8 cellular contexts compared by ENCODE assay signal in genomic region chr4:151325320-151326246, GRCh38. TPM values are rescaled to one million over a fixed set of nuclear protein-coding genes. Genes with fewer than 3 reads are reported as not detected.
DNase-seq lines count a peak whose midpoint lies in the region; ATAC-seq and TF ChIP-seq lines count a peak whose summit lies in the region.

TSS of gene SH3D19 (minus strand) at chr4:151325605. CDS start at chr4:151325352, 253 bp downstream.

- intact Hi-C loops in aorta (cut with DNase I), result loop anchor here in 1 of 2 donors (5.0 kb wide), 1 partner anchor 98 kb away; no protein-coding TSS in a partner anchor

- WGBS in aorta, 2 donors, result 3 to 4% methylated on average over 49 to 66 of the region's 66 CpGs

- peak within 1 kb of the TSS in 6 of 7 donors; percentile 30 to 75 (median 58) for H3K4me3 Mint-ChIP-seq in CD8-positive, alpha-beta memory T cell
- peak within 1 kb of the TSS; percentile 55 for H3K4me3 Mint-ChIP-seq in activated CD4-positive, alpha-beta memory T cell treated with anti-CD3 and anti-CD28 coated beads, Interleukin-2, amount 10 ng/mL, durations not matched to agents 7 days and 5 days

- no peak for TF ChIP-seq CTCF in fibroblast of the aortic adventitia (IDR thresholded peaks at IDR 0.05; ENCODE audit: insufficient read depth, low read length)

- H3K9me3 ChIP-seq in CD8-positive, alpha-beta memory T cell (ENCODE audit: low read length), result no peaks in the 10 kb centered on the region
- H3K9me3 ChIP-seq in HUES6 (ENCODE audit: control insufficient read depth, insufficient read depth, low read depth, low read length) (no peaks in the 10 kb centered on the region), aorta (ENCODE audit: control insufficient read depth, low read length) (no peaks in the 10 kb centered on the region)

- no peaks in the 10 kb centered on the region for H3K27me3 ChIP-seq in CD8-positive, alpha-beta memory T cell (ENCODE audit: insufficient read depth, low read length, poor library complexity, severe bottlenecking)
- H3K27me3 ChIP-seq in HUES6 (ENCODE audit: control insufficient read depth, insufficient read depth, low read length) (peaks cover 2% of the 10 kb centered on the region; the same call in 1 of the 2 replicates), aorta (ENCODE audit: control insufficient read depth in 1 of 2, insufficient read depth in 2 of 2, low read length in 1 of 2) (no peaks in the 10 kb centered on the region)

- H3K27ac Mint-ChIP-seq in CD8-positive, alpha-beta memory T cell, result no peak within 1 kb of the TSS
- no peak within 1 kb of the TSS for H3K27ac Mint-ChIP-seq in activated CD4-positive, alpha-beta memory T cell treated with anti-CD3 and anti-CD28 coated beads, Interleukin-2, amount 10 ng/mL, durations not matched to agents 7 days and 5 days

- H3K36me3 Mint-ChIP-seq in CD8-positive, alpha-beta memory T cell, result peaks cover 0 to 4% (median 0%) of the 10 kb centered on the region in 3 donors
- H3K36me3 Mint-ChIP-seq in activated CD4-positive, alpha-beta memory T cell treated with anti-CD3 and anti-CD28 coated beads, Interleukin-2, amount 10 ng/mL, durations not matched to agents 7 days and 5 days (ENCODE audit: low read depth), result no peaks in the 10 kb centered on the region

- no peaks in the 10 kb centered on the region for H3K36me3 ChIP-seq in CD8-positive, alpha-beta memory T cell (ENCODE audit: insufficient read depth, low read length)
- H3K36me3 ChIP-seq in HUES6 (ENCODE audit: control insufficient read depth, insufficient read depth, low read length), result no peaks in the 10 kb centered on the region
- no peaks in the 10 kb centered on the region for H3K36me3 ChIP-seq in aorta (ENCODE audit: control insufficient read depth in 1 of 2, insufficient read depth in 2 of 2, low read length in 1 of 2)

- H3K9ac ChIP-seq in HUES6 (ENCODE audit: low read length), result peak within 1 kb of the TSS; percentile 91

- CTCF ChIA-PET in CD8-positive, alpha-beta memory T cell (lab: Charles Lee), result no interaction called here
- CTCF ChIA-PET in activated CD4-positive, alpha-beta memory T cell treated with anti-CD3 and anti-CD28 coated beads, Interleukin-2, amount 10 ng/mL, durations not matched to agents 7 days and 5 days (lab: Charles Lee), result interaction anchor here (0.8 kb wide), 1 partner anchor 476 kb away, joined by 3 read pairs; no protein-coding TSS in a partner anchor

- no peak for DNase-seq in CD8-positive, alpha-beta memory T cell
- no peak for DNase-seq in activated CD4-positive, alpha-beta memory T cell treated with anti-CD3 and anti-CD28 coated beads, Interleukin-2, amount 10 ng/mL, durations not matched to agents 7 days and 5 days
- peak; percentile 66 for DNase-seq in fibroblast of the aortic adventitia (ENCODE audit: low read depth)
- peak; percentile 71 for DNase-seq in myocyte (ENCODE audit: low read depth)
- peak; percentile 78 to 90 for DNase-seq in aorta
- DNase-seq in NOMO-1 treated with dmso at 0.1 percent for 144 hours (lab: John Stamatoyannopoulos, UW; ENCODE audit: unreplicated experiment), result no peak
- DNase-seq in T-helper 9 cell, result no peak

- peaks cover 29 to 58% of the 10 kb centered on the region in 2 donors for H3K27me3 Mint-ChIP-seq in CD8-positive, alpha-beta memory T cell
- H3K27me3 Mint-ChIP-seq in activated CD4-positive, alpha-beta memory T cell treated with anti-CD3 and anti-CD28 coated beads, Interleukin-2, amount 10 ng/mL, durations not matched to agents 7 days and 5 days, result peaks cover 55% of the 10 kb centered on the region

- H3K4me3 ChIP-seq in CD8-positive, alpha-beta memory T cell (ENCODE audit: low read length), result no peak within 1 kb of the TSS
- H3K4me3 ChIP-seq in HUES6 (ENCODE audit: low read depth, low read length) (peak within 1 kb of the TSS; percentile 94), fibroblast of the aortic adventitia (ENCODE audit: low read depth, low read length) (peak within 1 kb of the TSS; percentile 74), aorta (ENCODE audit: low read length in 2 of 2) (peak within 1 kb of the TSS; percentile 86 to 88)

- no peak within 1 kb of the TSS for H3K27ac ChIP-seq in CD8-positive, alpha-beta memory T cell (ENCODE audit: low read depth, low read length)
- peak within 1 kb of the TSS; percentile 97 for H3K27ac ChIP-seq in HUES6 (ENCODE audit: low read depth, low read length)
- H3K27ac ChIP-seq in aorta (ENCODE audit: low read depth in 1 of 2, low read length in 2 of 2), result peak within 1 kb of the TSS; percentile 62 to 85

- peak; percentile 93 for ATAC-seq in aorta (ENCODE audit: low FRiP score)

- H3K4me1 ChIP-seq in CD8-positive, alpha-beta memory T cell (ENCODE audit: insufficient read depth, low read length), result no peaks in the 10 kb centered on the region
- H3K4me1 ChIP-seq in HUES6 (ENCODE audit: control insufficient read depth, insufficient read depth, low read length), result peaks cover 27% of the 10 kb centered on the region
- no peaks in the 10 kb centered on the region for H3K4me1 ChIP-seq in aorta (ENCODE audit: control insufficient read depth in 1 of 2, insufficient read depth in 2 of 2, low read length in 2 of 2)

- peaks cover 10 to 18% (median 11%) of the 10 kb centered on the region in 3 donors for H3K4me1 Mint-ChIP-seq in CD8-positive, alpha-beta memory T cell
- peaks cover 9% of the 10 kb centered on the region for H3K4me1 Mint-ChIP-seq in activated CD4-positive, alpha-beta memory T cell treated with anti-CD3 and anti-CD28 coated beads, Interleukin-2, amount 10 ng/mL, durations not matched to agents 7 days and 5 days

- POLR2A ChIA-PET in CD8-positive, alpha-beta memory T cell (lab: Charles Lee), result no interaction called here
- POLR2A ChIA-PET in activated CD4-positive, alpha-beta memory T cell treated with anti-CD3 and anti-CD28 coated beads, Interleukin-2, amount 10 ng/mL, durations not matched to agents 7 days and 5 days (lab: Charles Lee), result no interaction called here

- H3K9me3 Mint-ChIP-seq in CD8-positive, alpha-beta memory T cell, result peaks cover 0 to 1% (median 0%) of the 10 kb centered on the region in 5 donors
- no peaks in the 10 kb centered on the region for H3K9me3 Mint-ChIP-seq in activated CD4-positive, alpha-beta memory T cell treated with anti-CD3 and anti-CD28 coated beads, Interleukin-2, amount 10 ng/mL, durations not matched to agents 7 days and 5 days

RNA-seq across cellular contexts. Expression of gene SH3D19, which starts in this region (rescaled TPM):
- not detected for total RNA-seq in CD8-positive, alpha-beta memory T cell
- not detected for polyA plus RNA-seq in CD8-positive, alpha-beta memory T cell
- not detected for total RNA-seq in activated CD4-positive, alpha-beta memory T cell treated with anti-CD3 and anti-CD28 coated beads, Interleukin-2, amount 10 ng/mL, durations not matched to agents 7 days and 5 days
- total RNA-seq in fibroblast of the aortic adventitia (ENCODE audit: low replicate concordance), result 60.2 and 95.9 TPM in 2 replicates
- 24.1 and 26.2 TPM in 2 replicates for total RNA-seq in myocyte
- 17.1 TPM for polyA plus RNA-seq in myocyte (2012)
- total RNA-seq in aorta, result 100 to 1,000 TPM in 1 of 2 donors, 10 to 100 TPM in 1; 71.5 to 110 TPM
- polyA plus RNA-seq in aorta, result 10 to 100 TPM; 44.1 to 47.3 TPM

Comparison
In these comparisons a context has a peak if more than half of its experiments do, and no peak if none do; other contexts are left out.
1. RNA of gene SH3D19 (total RNA-seq): 71.5 to 110 TPM in aorta, 60.2 to 95.9 TPM in fibroblast of the aortic adventitia and 24.1 to 26.2 TPM in myocyte; not detected in CD8-positive, alpha-beta memory T cell and not detected in activated CD4-positive, alpha-beta memory T cell treated with anti-CD3 and anti-CD28 coated beads, Interleukin-2, amount 10 ng/mL, durations not matched to agents 7 days and 5 days; every median in the first group is over 10 times any median in the second.
2. RNA of gene SH3D19 (polyA plus RNA-seq): 44.1 to 47.3 TPM in aorta; not detected in CD8-positive, alpha-beta memory T cell (single experiment); every median in the first group is over 10 times any median in the second.
3. DNase-seq: peak in fibroblast of the aortic adventitia (single experiment), myocyte (single experiment) and aorta (2 of 2); none in CD8-positive, alpha-beta memory T cell (0 of 5), activated CD4-positive, alpha-beta memory T cell treated with anti-CD3 and anti-CD28 coated beads, Interleukin-2, amount 10 ng/mL, durations not matched to agents 7 days and 5 days (single experiment), NOMO-1 treated with dmso at 0.1 percent for 144 hours (single experiment) and T-helper 9 cell (single experiment).